Comparison of ENCODE assay signal across 8 cellular contexts in genomic region chr12:116538076-116538591, GRCh38.
DNase-seq lines count a peak whose midpoint lies in the region; ATAC-seq and TF ChIP-seq lines count a peak whose summit lies in the region.

No MANE protein-coding gene starts in this region.

- peak overlapping the region; percentile 27 to 48 for H3K27ac ChIP-seq in mucosa of rectum (ENCODE audit: low read depth in 2 of 2, low read length in 2 of 2)

- DNase-seq in EL: no peak
- DNase-seq in RKO (ENCODE audit: low spot score): no peak
- no peak for DNase-seq in foreskin fibroblast
- DNase-seq in SHP77 (lab: John Stamatoyannopoulos, UW): no peak

- H3K4me1 ChIP-seq in mucosa of rectum (ENCODE audit: control insufficient read depth in 2 of 2, insufficient read depth in 2 of 2, low read length in 2 of 2): peaks cover 21 to 22% of the 10 kb centered on the region in 2 donors

- H3K4me3 ChIP-seq in mucosa of rectum (ENCODE audit: low read length in 2 of 2): no peak overlapping the region
- no peak overlapping the region for H3K4me3 ChIP-seq in foreskin fibroblast (ENCODE audit: low read depth in 1 of 2, low read length in 2 of 2)

- no peaks in the 10 kb centered on the region for H3K36me3 ChIP-seq in mucosa of rectum (ENCODE audit: control insufficient read depth in 2 of 2, insufficient read depth in 2 of 2, low read length in 2 of 2)

- H3K27me3 ChIP-seq in mucosa of rectum (ENCODE audit: control insufficient read depth in 2 of 2, insufficient read depth in 2 of 2, low read length in 2 of 2): no peaks in the 10 kb centered on the region

- H3K9me3 ChIP-seq in mucosa of rectum (ENCODE audit: control insufficient read depth in 2 of 2, low read length in 2 of 2): no peaks in the 10 kb centered on the region

- ATAC-seq in GM18511 (IDR thresholded peaks at IDR 0.05; ENCODE audit: unreplicated experiment) (peak; percentile 59), GM21576 (IDR thresholded peaks at IDR 0.05; ENCODE audit: unreplicated experiment) (peak; percentile 53), HG03469 (IDR thresholded peaks at IDR 0.05; ENCODE audit: unreplicated experiment) (peak; percentile 41)

- H3K9ac ChIP-seq in mucosa of rectum (ENCODE audit: low read depth in 1 of 2, low read length in 2 of 2): no peak overlapping the region

- no peak for TF ChIP-seq CTCF in foreskin fibroblast (IDR thresholded peaks at IDR 0.05; ENCODE audit: low read depth, low read length)
